Comparison of ENCODE assay signal across 29 cellular contexts in genomic region chr5:90379652-90380051, GRCh38.
"Had no signal": no experiment of that assay in that cellular context is flagged by ENCODE, and none has a peak within 500 bp of the region (broad histone marks: within the 10 kb centered on the region; RNA-seq: fewer than 3 reads in every experiment).

No MANE protein-coding gene starts in this region.

- ATAC-seq: activated CD4-positive, CD25-positive, alpha-beta regulatory T cell treated with anti-CD3 and anti-CD28 coated beads, Interleukin-2, amount 50 U/mL, for 24 hours; activated naive CD8-positive, alpha-beta T cell treated with anti-CD3 and anti-CD28 coated beads, Interleukin-2, amount 50 U/mL, for 24 hours; Panc1; WTC11 had no signal

- H3K4me1 ChIP-seq: SJCRH30 had no signal

- H3K36me3 ChIP-seq: MG63, SJCRH30 had no signal

- H3K9me3 ChIP-seq: SJCRH30 had no signal

- FAIRE-seq: bronchial epithelial cell, TTC549 had no signal

- H3K27ac ChIP-seq: SJCRH30, SK-N-MC had no signal

- H3K27me3 ChIP-seq: SJCRH30 had no signal

- H3K4me3 ChIP-seq: MG63, SJCRH30, SK-N-MC had no signal

- DNase-seq: activated CD4-positive, alpha-beta memory T cell treated with anti-CD3 and anti-CD28 coated beads for 36 hours; activated CD4-positive, alpha-beta T cell treated with anti-CD3 and anti-CD28 coated beads for 4 hours; activated CD4-positive, alpha-beta T cell treated with anti-CD3 and anti-CD28 coated beads, Interleukin-2, amount 50 U/mL, for 1 hour; activated CD8-positive, alpha-beta memory T cell treated with anti-CD3 and anti-CD28 coated beads, Interleukin-2, amount 50 U/mL, for 4 hours; activated effector memory CD4-positive, alpha-beta T cell treated with Interleukin-2 at 50 U/mL for 16 hours; activated naive CD4-positive, alpha-beta T cell treated with anti-CD3 and anti-CD28 coated beads, Interleukin-2, amount 10 ng/mL, durations not matched to agents 7 days and 5 days; activated naive CD8-positive, alpha-beta T cell treated with anti-CD3 and anti-CD28 coated beads, Interleukin-2, amount 50 U/mL, for 24 hours; activated T-cell treated with anti-CD3 and anti-CD28 coated beads, Interleukin-2, amount 50 U/mL, for 48 hours; anterior cingulate cortex; caudate nucleus; Kasumi-1; KG1; MG63; NCI-H1105 treated with DMSO at 0.1 percent for 48 hours; NCI-H1436; NCI-H1694; NCI-H1930; NCI-H2081 treated with DMSO at 0.1 percent for 48 hours; NCI-H345; NCI-H524 treated with DMSO at 0.1 percent for 48 hours; SHP77; SJCRH30; T1000 had no signal
